Comparison of ENCODE assay signal across 18 cellular contexts in genomic region chr14:89485264-89485663, GRCh38.
DNase-seq lines count a peak whose midpoint lies in the region; ATAC-seq and TF ChIP-seq lines count a peak whose summit lies in the region.
"Had no signal": no experiment of that assay in that cellular context is flagged by ENCODE, and none has a peak within 500 bp of the region (broad histone marks: within the 10 kb centered on the region; RNA-seq: fewer than 3 reads in every experiment).

No MANE protein-coding gene starts in this region.

- no peaks in the 10 kb centered on the region for H3K79me2 ChIP-seq in mammary epithelial cell (ENCODE audit: insufficient read depth, low read length)

- in situ Hi-C loops in mammary epithelial cell (cut with MboI; ENCODE audit: low sequenced_read_pairs in 2 of 2), result no loop called here

- intact Hi-C loops in mammary epithelial cell (cut with micrococcal nuclease), result no loop called here

- H3K27ac ChIP-seq in endodermal cell (ENCODE audit: low read depth, low read length) (no peak overlapping the region), skin epidermis (peak overlapping the region in 16 of 21 experiments; percentile 13 to 80 (median 52)), mammary epithelial cell (ENCODE audit: insufficient read depth, low read depth, low read length) (no peak overlapping the region)

- no peak for TF ChIP-seq CTCF in endodermal cell (conservative IDR thresholded peaks at IDR 0.05)
- TF ChIP-seq CTCF in mammary epithelial cell (conservative IDR thresholded peaks at IDR 0.05 in 1 of 2, IDR thresholded peaks at IDR 0.05 in 1 of 2; ENCODE audit: extremely low read depth in 1 of 2, insufficient read depth in 1 of 2, low read depth in 1 of 2, low read length in 2 of 2), result no peak

- DNase-seq in activated T-cell treated with anti-CD3 and anti-CD28 coated beads, Interleukin-2, amount 50 U/mL, for 72 hours, result peak; percentile 6 to 19
- no peak for DNase-seq in activated T-cell treated with anti-CD3 and anti-CD28 coated beads, Interleukin-2, amount 50 U/mL, for 1 hour
- DNase-seq in NCI-H146 (lab: John Stamatoyannopoulos, UW) (peak; percentile 43), endodermal cell (no peak), mammary epithelial cell (no peak), SHP77 treated with DMSO at 0.1 percent for 48 hours (lab: John Stamatoyannopoulos, UW) (no peak)
- DNase-seq: activated CD4-positive, alpha-beta T cell treated with anti-CD3 and anti-CD28 coated beads for 48 hours; activated effector memory CD4-positive, alpha-beta T cell treated with anti-CD3 and anti-CD28 coated beads, Interleukin-2, amount 50 U/mL, for 16 hours; DND-41; effector CD8-positive, alpha-beta T cell; foreskin melanocyte; mesendoderm; NCI-H2107; NCI-H748 treated with DMSO at 0.1 percent for 48 hours; T-helper 17 cell had no signal

- no peaks in the 10 kb centered on the region for H3K27me3 Mint-ChIP-seq in activated T-cell treated with anti-CD3 and anti-CD28 coated beads, Interleukin-2, amount 50 U/mL, for 72 hours (ENCODE audit: low read depth)
- no peaks in the 10 kb centered on the region for H3K27me3 Mint-ChIP-seq in endodermal cell (ENCODE audit: insufficient read depth)
- H3K27me3 Mint-ChIP-seq: T-helper 17 cell had no signal

- H3K4me3 ChIP-seq in endodermal cell (ENCODE audit: low read length) (no peak overlapping the region), skin epidermis (no peak overlapping the region), mammary epithelial cell (replicated peaks in 1 of 3; ENCODE audit: insufficient read depth in 1 of 3, low read depth in 2 of 3, low read length in 3 of 3) (no peak overlapping the region)
- H3K4me3 ChIP-seq: GM23338 had no signal

- H3K9me3 Mint-ChIP-seq in activated T-cell treated with anti-CD3 and anti-CD28 coated beads, Interleukin-2, amount 50 U/mL, for 72 hours, result peaks cover 0 to 1% of the 10 kb centered on the region in 2 donors
- no peaks in the 10 kb centered on the region for H3K9me3 Mint-ChIP-seq in endodermal cell
- H3K9me3 Mint-ChIP-seq: GM23338 had no signal

- H3K4me2 ChIP-seq in mammary epithelial cell (ENCODE audit: insufficient read depth, low read depth, low read length), result no peak overlapping the region
- H3K4me2 ChIP-seq: GM23338 had no signal

- WGBS in endodermal cell (ENCODE audit: insufficient coverage in 1 of 2, insufficient read length in 1 of 2), 2 experiments, result 76 to 90% methylated on average over 2 of the region's 2 CpGs
- WGBS in mammary epithelial cell (ENCODE audit: low coverage, missing lambda C conversion rate), result 78% methylated on average over 2 of the region's 2 CpGs

- H4K20me1 ChIP-seq in mammary epithelial cell (ENCODE audit: insufficient read depth, low read length), result no peaks in the 10 kb centered on the region

- dilution Hi-C loops in mammary epithelial cell (cut with HindIII; ENCODE audit: low sequenced_read_pairs), result no loop called here

- H3K27me3 ChIP-seq in endodermal cell (ENCODE audit: control insufficient read depth, insufficient read depth, low read length, poor library complexity, severe bottlenecking) (no peaks in the 10 kb centered on the region), mammary epithelial cell (ENCODE audit: insufficient read depth, low read length) (no peaks in the 10 kb centered on the region)

- BruUV-seq in mammary epithelial cell (replicated peaks; lab: Mats Ljungman, UMichigan), result no TSS peak

- H3K9ac ChIP-seq in endodermal cell (ENCODE audit: extremely low read depth, low read length, poor library complexity, severe bottlenecking) (no peak overlapping the region), mammary epithelial cell (ENCODE audit: insufficient read depth, low read length) (no peak overlapping the region)

- no peaks in the 10 kb centered on the region for H3K36me3 ChIP-seq in endodermal cell (ENCODE audit: control insufficient read depth, insufficient read depth, low read length)
- H3K36me3 ChIP-seq in mammary epithelial cell (ENCODE audit: insufficient read depth, low read length), result no peaks in the 10 kb centered on the region

- peaks cover 6 to 11% of the 10 kb centered on the region in 2 donors for H3K36me3 Mint-ChIP-seq in activated T-cell treated with anti-CD3 and anti-CD28 coated beads, Interleukin-2, amount 50 U/mL, for 72 hours (ENCODE audit: insufficient read depth in 2 of 2)
- peaks cover 3% of the 10 kb centered on the region for H3K36me3 Mint-ChIP-seq in endodermal cell (ENCODE audit: low read depth)

- H3K4me1 ChIP-seq in endodermal cell (ENCODE audit: control insufficient read depth, insufficient read depth, low read length), result peaks cover 4% of the 10 kb centered on the region
- no peaks in the 10 kb centered on the region for H3K4me1 ChIP-seq in mammary epithelial cell (ENCODE audit: insufficient read depth, low read length)

- ATAC-seq in activated T-cell treated with anti-CD3 and anti-CD28 coated beads, Interleukin-2, amount 50 U/mL, for 72 hours (replicated peaks in 1 of 2), result peak; percentile 58 to 72
- no peak for ATAC-seq in GM21360 (IDR thresholded peaks at IDR 0.05; ENCODE audit: unreplicated experiment)
- ATAC-seq: GM23338, T-helper 17 cell had no signal

- H3K4me1 Mint-ChIP-seq in activated T-cell treated with anti-CD3 and anti-CD28 coated beads, Interleukin-2, amount 50 U/mL, for 72 hours (ENCODE audit: low read depth), result peaks cover 28% of the 10 kb centered on the region
- H3K4me1 Mint-ChIP-seq in endodermal cell, result peaks cover 3% of the 10 kb centered on the region

- CTCF ChIA-PET in mammary epithelial cell (lab: Charles Lee; ENCODE audit: low non-redundant PET), result no interaction called here

- H3K4me3 Mint-ChIP-seq in activated T-cell treated with anti-CD3 and anti-CD28 coated beads, Interleukin-2, amount 50 U/mL, for 72 hours, result no peak overlapping the region
- H3K4me3 Mint-ChIP-seq in endodermal cell, result no peak overlapping the region
- H3K4me3 Mint-ChIP-seq: GM23338, T-helper 17 cell had no signal

- H2AFZ ChIP-seq in mammary epithelial cell (ENCODE audit: low read depth, low read length), result no peak overlapping the region
- H2AFZ ChIP-seq: GM23338 had no signal

- peak overlapping the region; percentile 13 for H3K27ac Mint-ChIP-seq in activated T-cell treated with anti-CD3 and anti-CD28 coated beads, Interleukin-2, amount 50 U/mL, for 72 hours
- H3K27ac Mint-ChIP-seq in endodermal cell, result peak overlapping the region; percentile 17
- H3K27ac Mint-ChIP-seq: T-helper 17 cell had no signal

- H3K9me3 ChIP-seq in endodermal cell (ENCODE audit: control insufficient read depth, low read length), result no peaks in the 10 kb centered on the region
- H3K9me3 ChIP-seq in mammary epithelial cell (replicated peaks; ENCODE audit: insufficient read depth, low read length), result no peaks in the 10 kb centered on the region

Comparison
In these comparisons a context has a peak if more than half of its experiments do, and no peak if none do; other contexts are left out.
1. DNase-seq: peak in activated T-cell treated with anti-CD3 and anti-CD28 coated beads, Interleukin-2, amount 50 U/mL, for 72 hours (2 of 2) and NCI-H146 (single experiment); none in activated T-cell treated with anti-CD3 and anti-CD28 coated beads, Interleukin-2, amount 50 U/mL, for 1 hour (single experiment), endodermal cell (single experiment), mammary epithelial cell (single experiment) and SHP77 treated with DMSO at 0.1 percent for 48 hours (single experiment).
2. H3K27ac ChIP-seq: peak in skin epidermis (16 of 21); none in endodermal cell (single experiment) and mammary epithelial cell (single experiment).